ENCODE assay signal across 10 cellular contexts in genomic region chr5:177515580-177515979, GRCh38. TPM values are rescaled to one million over a fixed set of nuclear protein-coding genes. Genes with fewer than 3 reads are reported as not detected.
DNase-seq lines count a peak whose midpoint lies in the region; ATAC-seq, FAIRE-seq and TF ChIP-seq lines count a peak whose summit lies in the region.
"Had no signal": no experiment of that assay in that cellular context is flagged by ENCODE, and none has a peak within 500 bp of the region (broad histone marks: within the 10 kb centered on the region; RNA-seq: fewer than 3 reads in every experiment).

No MANE protein-coding gene starts in this region.

- TF ChIP-seq CTCF in CD14-positive monocyte (IDR thresholded peaks at IDR 0.05) (no peak), cardiac fibroblast (IDR thresholded peaks at IDR 0.05; ENCODE audit: low read depth, low read length) (no peak), natural killer cell (IDR thresholded peaks at IDR 0.05) (no peak), pancreas (IDR thresholded peaks at IDR 0.05) (no peak)

- H3K9ac ChIP-seq in Karpas-422 (ENCODE audit: low read length), result peak overlapping the region; percentile 87

- H3K36me3 ChIP-seq in Karpas-422 (ENCODE audit: insufficient read depth, low read length) (peaks cover 19% of the 10 kb centered on the region; the same call in 1 of the 2 replicates), pancreas (peaks cover 0 to 25% (median 16%) of the 10 kb centered on the region in 3 donors)

- WGBS in pancreas, 2 donors, result 84 to 89% methylated on average over 7 of the region's 7 CpGs

- H3K27me3 ChIP-seq in Karpas-422 (ENCODE audit: low read length) (no peaks in the 10 kb centered on the region), pancreas (no peaks in the 10 kb centered on the region)

- H3K9me3 ChIP-seq in Karpas-422 (ENCODE audit: low read length) (no peaks in the 10 kb centered on the region), pancreas (no peaks in the 10 kb centered on the region)

- H3K4me3 ChIP-seq in Karpas-422 (ENCODE audit: low read length) (peak overlapping the region; percentile 87), cardiac fibroblast (replicated peaks in 1 of 2; ENCODE audit: low read depth in 2 of 2, low read length in 2 of 2) (peak overlapping the region; percentile 11 to 81), pancreas (peak overlapping the region in 1 of 4 donors; percentile 77)

- no peaks in the 10 kb centered on the region for H3K9me2 ChIP-seq in Karpas-422 (replicated peaks; ENCODE audit: insufficient read depth, low read length)

- H3K4me2 ChIP-seq in Karpas-422 (ENCODE audit: low read depth, low read length, poor library complexity, severe bottlenecking), result peak overlapping the region; percentile 94

- H4K20me1 ChIP-seq in Karpas-422 (ENCODE audit: insufficient read depth, low read depth, low read length), result 0 out of 2 replicates have a peak, but pooled peaks cover 3% of the 10 kb centered on the region

- H3K36me3 Mint-ChIP-seq in CD14-positive monocyte (peaks cover 64 to 68% of the 10 kb centered on the region in 2 donors), natural killer cell (no peaks in the 10 kb centered on the region)

- ATAC-seq in natural killer cell, result no peak
- ATAC-seq in HG02884 (IDR thresholded peaks at IDR 0.05; ENCODE audit: unreplicated experiment), result no peak
- no peak for ATAC-seq in pancreas

- H3K79me2 ChIP-seq in Karpas-422 (ENCODE audit: low read length), result peaks cover 35% of the 10 kb centered on the region

- DNase-seq in CD14-positive monocyte (ENCODE audit: low spot score) (no peak), Karpas-422 (no peak), cardiac fibroblast (ENCODE audit: low read depth in 2 of 2) (no peak), natural killer cell (no peak), NCI-H345 treated with DMSO at 0.1 percent for 48 hours (lab: John Stamatoyannopoulos, UW; ENCODE audit: unreplicated experiment) (no peak), HT-29 (ENCODE audit: low spot score) (no peak), pancreas (no peak)
- DNase-seq: activated effector memory CD4-positive, alpha-beta T cell treated with anti-CD3 and anti-CD28 coated beads, Interleukin-2, amount 50 U/mL, for 16 hours; NCI-H82 had no signal

- peaks cover 0 to 2% (median 0%) of the 10 kb centered on the region in 3 donors for H3K27me3 Mint-ChIP-seq in CD14-positive monocyte (ENCODE audit: low read depth in 3 of 3)
- no peaks in the 10 kb centered on the region for H3K27me3 Mint-ChIP-seq in natural killer cell (ENCODE audit: low read depth in 2 of 2)

- peak overlapping the region; percentile 47 for H3K27ac ChIP-seq in Karpas-422 (ENCODE audit: low read length)
- H3K27ac ChIP-seq in pancreas, result no peak overlapping the region

- no peak for FAIRE-seq in pancreas (lab: Jason Lieb, UNC)

- H3K4me3 Mint-ChIP-seq in CD14-positive monocyte, result peak overlapping the region; percentile 94 to 98
- peak overlapping the region; percentile 97 for H3K4me3 Mint-ChIP-seq in natural killer cell

- intact Hi-C loops in CD14-positive monocyte (cut with micrococcal nuclease), result loop anchor here in 1 of 2 donors (5.0 kb wide), 1 partner anchor 37 kb away; the partner anchor contains the start of gene FAM193B
- intact Hi-C loops in natural killer cell (cut with micrococcal nuclease), result no loop called here
- intact Hi-C loops in pancreas (cut with DNase I), result no loop called here

- H3K9me3 Mint-ChIP-seq in CD14-positive monocyte, result peaks cover 0 to 2% (median 0%) of the 10 kb centered on the region in 7 donors
- H3K9me3 Mint-ChIP-seq in natural killer cell, result no peaks in the 10 kb centered on the region

- H3K27ac Mint-ChIP-seq in CD14-positive monocyte (peak overlapping the region in 4 of 7 donors; percentile 31 to 96 (median 74)), natural killer cell (peak overlapping the region in 1 of 2 donors; percentile 93)

- peaks cover 45% of the 10 kb centered on the region for H3K4me1 ChIP-seq in Karpas-422 (ENCODE audit: low read length)
- H3K4me1 ChIP-seq in pancreas, result peaks cover 0 to 11% (median 4%) of the 10 kb centered on the region in 3 donors

- H2AFZ ChIP-seq in Karpas-422 (ENCODE audit: low read length), result no peak overlapping the region

- H3K4me1 Mint-ChIP-seq in CD14-positive monocyte (peaks cover 37% of the 10 kb centered on the region), natural killer cell (peaks cover 32 to 43% of the 10 kb centered on the region in 2 donors)

RNA-seq across cellular contexts. Expression of gene DDX41, which starts 1.2 kb away (rescaled TPM):
- 10 to 100 TPM; 44.9 to 70.3 TPM for polyA plus RNA-seq in CD14-positive monocyte
- total RNA-seq in Karpas-422 (2014; rRNA removed; shearing (Covaris generic); ENCODE audit: low replicate concordance), result 104 and 195 TPM in 2 replicates
- 100 to 1,000 TPM in 1 of 3 donors, 10 to 100 TPM in 2; 66.6 to 106 (median 78.3) TPM for total RNA-seq in natural killer cell
- total RNA-seq in HT-29 (2014; rRNA removed; shearing (Covaris generic)), result 240 and 269 TPM in 2 replicates
- 10 to 100 TPM; 24.3 to 47.4 (median 39.4) TPM for total RNA-seq in pancreas
- 10 to 100 TPM; 68.3 to 88.1 TPM for polyA plus RNA-seq in pancreas

RNA-seq across cellular contexts. Expression of gene DOK3, which starts 6.0 kb away (rescaled TPM):
- polyA plus RNA-seq in CD14-positive monocyte, result 10 to 100 TPM; 62.8 to 98.3 TPM
- 138 and 188 TPM in 2 replicates for total RNA-seq in Karpas-422 (2014; rRNA removed; shearing (Covaris generic); ENCODE audit: low replicate concordance)
- total RNA-seq in natural killer cell, result 10 to 100 TPM in 1 of 3 donors, 1 to 10 TPM in 2; 3.5 to 19.8 (median 9.1) TPM
- total RNA-seq in HT-29 (2014; rRNA removed; shearing (Covaris generic)), result 1.6 and 1.9 TPM in 2 replicates
- total RNA-seq in pancreas, result 10 to 100 TPM in 1 of 6 donors, 1 to 10 TPM in 4, under 1 TPM in 1; 0.98 to 11.4 (median 4.3) TPM
- polyA plus RNA-seq in pancreas, result 1 to 10 TPM; 3.9 to 6.5 TPM

RNA-seq across cellular contexts. Expression of gene PDLIM7, which starts 18.2 kb away (rescaled TPM):
- polyA plus RNA-seq in CD14-positive monocyte (10 to 100 TPM; 21.6 to 27.2 TPM), pancreas (10 to 100 TPM; 23.2 to 38.0 TPM)
- 53.6 and 138 TPM in 2 replicates for total RNA-seq in Karpas-422 (2014; rRNA removed; shearing (Covaris generic); ENCODE audit: low replicate concordance)
- total RNA-seq in natural killer cell (10 to 100 TPM in 2 of 3 donors, 1 to 10 TPM in 1; 9.7 to 58.7 (median 14.7) TPM), pancreas (10 to 100 TPM in 2 of 6 donors, 1 to 10 TPM in 4; 3.9 to 39.9 (median 8.7) TPM)
- total RNA-seq in HT-29 (2014; rRNA removed; shearing (Covaris generic)), result 32.2 and 34.7 TPM in 2 replicates

RNA-seq across cellular contexts. Expression of gene FAM193B, which starts 38.8 kb away (rescaled TPM):
- polyA plus RNA-seq in CD14-positive monocyte, result 1 to 10 TPM; 1.6 to 1.9 TPM
- 48.3 and 59.6 TPM in 2 replicates for total RNA-seq in Karpas-422 (2014; rRNA removed; shearing (Covaris generic); ENCODE audit: low replicate concordance)
- total RNA-seq in natural killer cell, result 100 to 1,000 TPM; 203 to 235 (median 216) TPM
- total RNA-seq in HT-29 (2014; rRNA removed; shearing (Covaris generic)), result 32.8 and 61.4 TPM in 2 replicates
- 10 to 100 TPM; 30.1 to 79.7 (median 41.8) TPM for total RNA-seq in pancreas
- 100 to 1,000 TPM; 399 to 519 TPM for polyA plus RNA-seq in pancreas

RNA-seq across cellular contexts. Expression of gene DBN1, which starts 42.1 kb away (rescaled TPM):
- polyA plus RNA-seq in CD14-positive monocyte (1 to 10 TPM in 1 of 2 donors, under 1 TPM in 1; 0.71 to 1.6 TPM), pancreas (10 to 100 TPM; 17.1 to 29.2 TPM)
- 29.1 and 72.7 TPM in 2 replicates for total RNA-seq in Karpas-422 (2014; rRNA removed; shearing (Covaris generic); ENCODE audit: low replicate concordance)
- total RNA-seq in natural killer cell (10 to 100 TPM; 13.7 to 25.2 (median 15.0) TPM), pancreas (10 to 100 TPM; 10.2 to 38.2 (median 15.7) TPM)
- 11.3 and 12.9 TPM in 2 replicates for total RNA-seq in HT-29 (2014; rRNA removed; shearing (Covaris generic))
